In the genomic region with DNA sequence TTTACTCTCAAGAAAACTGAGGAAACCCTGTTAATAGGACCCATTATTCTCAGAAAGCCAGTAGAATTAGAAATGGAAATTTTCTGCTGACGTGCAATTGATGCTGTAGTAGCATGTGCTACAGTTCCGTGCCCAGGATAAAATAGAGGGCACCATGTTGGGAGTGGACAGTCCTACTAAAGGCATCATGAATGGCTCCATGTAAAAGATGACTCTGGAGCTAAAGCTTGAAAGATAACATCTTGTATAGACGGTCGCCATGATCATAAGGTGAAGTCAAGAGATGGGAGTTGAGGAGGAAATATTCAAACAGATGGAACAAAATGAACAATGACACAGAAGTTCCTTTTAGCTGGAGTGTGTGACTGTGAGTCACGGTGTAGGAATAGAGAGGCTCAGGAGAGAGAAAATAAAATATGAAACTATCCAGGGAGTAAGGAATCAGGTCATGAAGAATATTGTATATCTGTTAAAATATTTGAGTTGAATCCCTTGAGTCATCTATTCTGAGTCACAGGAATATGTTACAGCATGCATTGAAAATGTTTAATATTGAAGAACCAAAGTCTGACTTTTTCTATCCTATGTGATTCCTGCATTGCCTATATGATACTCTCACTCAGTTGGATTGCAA, we compare ENCODE assay signal across 1 cellular context.
TF ChIP-seq lines count a peak whose summit lies in the region.

No MANE protein-coding gene starts in this region.

TF ChIP-seq in HCT116, 20 proteins besides CTCF, POLR2A, EP300 and RAD21 (continued from another document):
- TF ChIP-seq, protein P1, sequence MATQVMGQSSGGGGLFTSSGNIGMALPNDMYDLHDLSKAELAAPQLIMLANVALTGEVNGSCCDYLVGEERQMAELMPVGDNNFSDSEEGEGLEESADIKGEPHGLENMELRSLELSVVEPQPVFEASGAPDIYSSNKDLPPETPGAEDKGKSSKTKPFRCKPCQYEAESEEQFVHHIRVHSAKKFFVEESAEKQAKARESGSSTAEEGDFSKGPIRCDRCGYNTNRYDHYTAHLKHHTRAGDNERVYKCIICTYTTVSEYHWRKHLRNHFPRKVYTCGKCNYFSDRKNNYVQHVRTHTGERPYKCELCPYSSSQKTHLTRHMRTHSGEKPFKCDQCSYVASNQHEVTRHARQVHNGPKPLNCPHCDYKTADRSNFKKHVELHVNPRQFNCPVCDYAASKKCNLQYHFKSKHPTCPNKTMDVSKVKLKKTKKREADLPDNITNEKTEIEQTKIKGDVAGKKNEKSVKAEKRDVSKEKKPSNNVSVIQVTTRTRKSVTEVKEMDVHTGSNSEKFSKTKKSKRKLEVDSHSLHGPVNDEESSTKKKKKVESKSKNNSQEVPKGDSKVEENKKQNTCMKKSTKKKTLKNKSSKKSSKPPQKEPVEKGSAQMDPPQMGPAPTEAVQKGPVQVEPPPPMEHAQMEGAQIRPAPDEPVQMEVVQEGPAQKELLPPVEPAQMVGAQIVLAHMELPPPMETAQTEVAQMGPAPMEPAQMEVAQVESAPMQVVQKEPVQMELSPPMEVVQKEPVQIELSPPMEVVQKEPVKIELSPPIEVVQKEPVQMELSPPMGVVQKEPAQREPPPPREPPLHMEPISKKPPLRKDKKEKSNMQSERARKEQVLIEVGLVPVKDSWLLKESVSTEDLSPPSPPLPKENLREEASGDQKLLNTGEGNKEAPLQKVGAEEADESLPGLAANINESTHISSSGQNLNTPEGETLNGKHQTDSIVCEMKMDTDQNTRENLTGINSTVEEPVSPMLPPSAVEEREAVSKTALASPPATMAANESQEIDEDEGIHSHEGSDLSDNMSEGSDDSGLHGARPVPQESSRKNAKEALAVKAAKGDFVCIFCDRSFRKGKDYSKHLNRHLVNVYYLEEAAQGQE (IDR thresholded peaks at IDR 0.05; ENCODE audit: low read depth) = no peak
- TF ChIP-seq, protein P2, sequence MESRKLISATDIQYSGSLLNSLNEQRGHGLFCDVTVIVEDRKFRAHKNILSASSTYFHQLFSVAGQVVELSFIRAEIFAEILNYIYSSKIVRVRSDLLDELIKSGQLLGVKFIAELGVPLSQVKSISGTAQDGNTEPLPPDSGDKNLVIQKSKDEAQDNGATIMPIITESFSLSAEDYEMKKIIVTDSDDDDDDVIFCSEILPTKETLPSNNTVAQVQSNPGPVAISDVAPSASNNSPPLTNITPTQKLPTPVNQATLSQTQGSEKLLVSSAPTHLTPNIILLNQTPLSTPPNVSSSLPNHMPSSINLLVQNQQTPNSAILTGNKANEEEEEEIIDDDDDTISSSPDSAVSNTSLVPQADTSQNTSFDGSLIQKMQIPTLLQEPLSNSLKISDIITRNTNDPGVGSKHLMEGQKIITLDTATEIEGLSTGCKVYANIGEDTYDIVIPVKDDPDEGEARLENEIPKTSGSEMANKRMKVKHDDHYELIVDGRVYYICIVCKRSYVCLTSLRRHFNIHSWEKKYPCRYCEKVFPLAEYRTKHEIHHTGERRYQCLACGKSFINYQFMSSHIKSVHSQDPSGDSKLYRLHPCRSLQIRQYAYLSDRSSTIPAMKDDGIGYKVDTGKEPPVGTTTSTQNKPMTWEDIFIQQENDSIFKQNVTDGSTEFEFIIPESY (IDR thresholded peaks at IDR 0.05; ENCODE audit: extremely low read depth, insufficient replicate concordance, low read length) = no peak
- TF ChIP-seq EZH2phosphoT487 (IDR thresholded peaks at IDR 0.05; ENCODE audit: borderline replicate concordance) = no peak
- TF ChIP-seq TCF7L2 (IDR thresholded peaks at IDR 0.05; ENCODE audit: borderline replicate concordance, extremely low read depth, insufficient read depth, insufficient read length) = no peak
